8 cellular contexts compared by ENCODE assay signal in genomic region chr11:17760102-17761029, GRCh38. TPM values are rescaled to one million over a fixed set of nuclear protein-coding genes. Genes with fewer than 3 reads are reported as not detected.
DNase-seq lines count a peak whose midpoint lies in the region; ATAC-seq and TF ChIP-seq lines count a peak whose summit lies in the region.

No MANE protein-coding gene starts in this region.

- H3K4me2 ChIP-seq in OCI-LY7 (ENCODE audit: low read length) = no peak overlapping the region

- H3K36me3 ChIP-seq in Caco-2 (ENCODE audit: control insufficient read depth, insufficient read depth, low read length) (no peaks in the 10 kb centered on the region), OCI-LY7 (ENCODE audit: insufficient read depth, low read length) (no peaks in the 10 kb centered on the region), mucosa of descending colon (ENCODE audit: low read depth) (no peaks in the 10 kb centered on the region), ovary (no peaks in the 10 kb centered on the region)

- H3K36me3 Mint-ChIP-seq in Caco-2 (ENCODE audit: insufficient read depth, unreplicated experiment) = no peaks in the 10 kb centered on the region
- H3K36me3 Mint-ChIP-seq in effector memory CD8-positive, alpha-beta T cell (ENCODE audit: insufficient read depth) = no peaks in the 10 kb centered on the region

- no peaks in the 10 kb centered on the region for H4K20me1 ChIP-seq in OCI-LY7 (ENCODE audit: insufficient read depth, low read length)

- ATAC-seq in GM19025 (IDR thresholded peaks at IDR 0.05; ENCODE audit: low read depth, unreplicated experiment) = peak; percentile 52
- ATAC-seq in HG03457 (IDR thresholded peaks at IDR 0.05; ENCODE audit: unreplicated experiment) = peak; percentile 73
- ATAC-seq in effector memory CD8-positive, alpha-beta T cell (replicated peaks) = peak; percentile 29
- ATAC-seq in mucosa of descending colon = peak; percentile 92
- no peak for ATAC-seq in GM21737 (IDR thresholded peaks at IDR 0.05; ENCODE audit: unreplicated experiment)

- H3K9me2 ChIP-seq in OCI-LY7 (ENCODE audit: insufficient read depth, low read length) = no peaks in the 10 kb centered on the region

- DNase-seq in Caco-2 (peak; percentile 68 to 75), OCI-LY7 (ENCODE audit: low spot score) (peak; percentile 48), mucosa of descending colon (peak; percentile 50 to 80 (median 80)), ovary (no peak)
- no peak for DNase-seq in effector memory CD8-positive, alpha-beta T cell

- H3K4me3 ChIP-seq in Caco-2 (ENCODE audit: low read depth, low read length) (no peak overlapping the region), OCI-LY7 (ENCODE audit: low read depth, low read length, poor library complexity, severe bottlenecking) (no peak overlapping the region), mucosa of descending colon (no peak overlapping the region), ovary (no peak overlapping the region)

- H3K4me1 ChIP-seq in Caco-2 (no peaks in the 10 kb centered on the region), OCI-LY7 (ENCODE audit: insufficient read depth, low read length, poor library complexity, severe bottlenecking) (no peaks in the 10 kb centered on the region), mucosa of descending colon (ENCODE audit: low read depth) (no peaks in the 10 kb centered on the region), ovary (ENCODE audit: insufficient read depth) (no peaks in the 10 kb centered on the region)

- no TSS peak for BruUV-seq in Caco-2 (replicated peaks; lab: Mats Ljungman, UMichigan)
- BruUV-seq in OCI-LY7 (replicated peaks; lab: Mats Ljungman, UMichigan) = no TSS peak

- TF ChIP-seq EP300 in ovary (IDR thresholded peaks at IDR 0.05) = no peak

- peaks cover 10% of the 10 kb centered on the region for H3K27me3 Mint-ChIP-seq in Caco-2 (ENCODE audit: insufficient read depth, unreplicated experiment)
- H3K27me3 Mint-ChIP-seq in effector memory CD8-positive, alpha-beta T cell = peaks cover 11 to 32% of the 10 kb centered on the region in 2 donors

- H3K9me3 ChIP-seq in Caco-2 (no peaks in the 10 kb centered on the region), OCI-LY7 (ENCODE audit: low read length) (no peaks in the 10 kb centered on the region), mucosa of descending colon (no peaks in the 10 kb centered on the region), ovary (no peaks in the 10 kb centered on the region)

- no peaks in the 10 kb centered on the region for H3K79me2 ChIP-seq in OCI-LY7 (ENCODE audit: insufficient read depth, low read depth, low read length)

- no peak for TF ChIP-seq POLR2A in ovary (IDR thresholded peaks at IDR 0.05)

- H3K9me3 Mint-ChIP-seq in Caco-2 (ENCODE audit: unreplicated experiment) = no peaks in the 10 kb centered on the region
- H3K9me3 Mint-ChIP-seq in effector memory CD8-positive, alpha-beta T cell = no peaks in the 10 kb centered on the region

- no peak overlapping the region for H3K4me3 Mint-ChIP-seq in Caco-2 (ENCODE audit: unreplicated experiment)
- H3K4me3 Mint-ChIP-seq in effector memory CD8-positive, alpha-beta T cell = no peak overlapping the region

- no peak overlapping the region for H3K27ac Mint-ChIP-seq in Caco-2 (ENCODE audit: unreplicated experiment)
- H3K27ac Mint-ChIP-seq in effector memory CD8-positive, alpha-beta T cell = no peak overlapping the region

- POLR2A ChIA-PET in Caco-2 (lab: Charles Lee) = interaction anchor here (0.5 kb wide), 1 partner anchor 634 kb away, joined by 4 read pairs; the partner anchor contains the start of gene LDHA
- POLR2A ChIA-PET in OCI-LY7 (lab: Charles Lee) = no interaction called here

- intact Hi-C loops in Caco-2 (cut with micrococcal nuclease; ENCODE audit: unreplicated experiment) (loop anchor here (1.0 kb wide), 5 partner anchors 67 to 218 kb away; no protein-coding TSS in a partner anchor), OCI-LY7 (cut with micrococcal nuclease; ENCODE audit: unreplicated experiment) (loop anchor here (1.0 kb wide), 1 partner anchor 218 kb away; no protein-coding TSS in a partner anchor), mucosa of descending colon (cut with DNase I, micrococcal nuclease) (loop anchor here (5.0 to 10.0 kb wide), 3 partner anchors 67 to 224 kb away; no protein-coding TSS in a partner anchor), ovary (cut with DNase I) (no loop called here)

- H3K4me1 Mint-ChIP-seq in Caco-2 (ENCODE audit: low read depth, unreplicated experiment) = no peaks in the 10 kb centered on the region
- H3K4me1 Mint-ChIP-seq in effector memory CD8-positive, alpha-beta T cell (ENCODE audit: low read depth in 2 of 2) = no peaks in the 10 kb centered on the region

- H3K27me3 ChIP-seq in Caco-2 (replicated peaks; ENCODE audit: control insufficient read depth, insufficient read depth, low read length) (no peaks in the 10 kb centered on the region), ovary (no peaks in the 10 kb centered on the region)

- H3K27ac ChIP-seq in OCI-LY7 (ENCODE audit: low read depth, low read length, poor library complexity, severe bottlenecking) (no peak overlapping the region), ovary (no peak overlapping the region)

- 63 to 66% (median 63%) methylated on average over 23 of the region's 23 CpGs for WGBS in ovary, 3 donors

- TF ChIP-seq CTCF in Caco-2 (IDR thresholded peaks at IDR 0.05; ENCODE audit: insufficient read depth in 1 of 2, low read depth in 1 of 2, low read length in 1 of 2, severe bottlenecking in 1 of 2, unreplicated experiment in 1 of 2) = peak; percentile 78 to 87
- TF ChIP-seq CTCF in OCI-LY7 (conservative IDR thresholded peaks at IDR 0.05; ENCODE audit: low read length) = peak; percentile 69
- peak; percentile 42 for TF ChIP-seq CTCF in mucosa of descending colon (IDR thresholded peaks at IDR 0.05)
- TF ChIP-seq CTCF in ovary (IDR thresholded peaks at IDR 0.05) = no peak

- H2AFZ ChIP-seq in OCI-LY7 (ENCODE audit: low read length) = no peak overlapping the region

- CTCF ChIA-PET in Caco-2 (lab: Charles Lee) (interaction anchor here (0.6 to 2.0 kb wide), 5 partner anchors 25 to 218 kb away, joined by 3 to 11 read pairs (median 4); partner anchors contain the start of gene KCNC1), OCI-LY7 (lab: Charles Lee; ENCODE audit: unreplicated experiment) (no interaction called here)

RNA-seq across cellular contexts. Expression of gene KCNC1, which starts 25.8 kb away (rescaled TPM):
- total RNA-seq in Caco-2 (2022) (0.07 TPM in 2 replicates), OCI-LY7 (2022) (not detected in 2 replicates), mucosa of descending colon (under 1 TPM; 0.29 to 0.66 (median 0.34) TPM), ovary (under 1 TPM in 2 of 7 donors, not detected in 5; 0.02 to 0.03 TPM)
- total RNA-seq in OCI-LY7 (2014; rRNA removed; shearing (Covaris generic)) = not detected in 2 replicates
- polyA plus RNA-seq in ovary = under 1 TPM; 0.04 to 0.18 TPM

RNA-seq across cellular contexts. Expression of gene MYOD1, which starts 41.0 kb away (rescaled TPM):
- total RNA-seq in Caco-2 (2022) (not detected in 2 replicates), OCI-LY7 (2022) (not detected in 2 replicates), mucosa of descending colon (not detected), ovary (not detected)
- not detected in 2 replicates for total RNA-seq in OCI-LY7 (2014; rRNA removed; shearing (Covaris generic))
- polyA plus RNA-seq in ovary = not detected

Comparison
In these comparisons a context has a peak if more than half of its experiments do, and no peak if none do; other contexts are left out.
1. DNase-seq: peak in Caco-2 (2 of 2), OCI-LY7 (single experiment) and mucosa of descending colon (3 of 3); none in effector memory CD8-positive, alpha-beta T cell (0 of 3) and ovary (0 of 5).
2. CTCF ChIP-seq: peak in Caco-2 (2 of 2), OCI-LY7 (single experiment) and mucosa of descending colon (single experiment); none in ovary (0 of 3).
3. intact Hi-C loops: an anchor here in Caco-2 (1.0 kb wide), OCI-LY7 (1.0 kb wide) and mucosa of descending colon (5.0 to 10.0 kb wide); none called in ovary.